Comparison of ENCODE assay signal across 18 cellular contexts in genomic region chr6:16327777-16328325, GRCh38.
A peak's percentile ranks its signal among the peaks of the same experiment; 100 is the strongest.
DNase-seq lines count a peak whose midpoint lies in the region; ATAC-seq lines count a peak whose summit lies in the region.
"Had no signal": no experiment of that assay in that cellular context is flagged by ENCODE, and none has a peak within 500 bp of the region (broad histone marks: within the 10 kb centered on the region; RNA-seq: fewer than 3 reads in every experiment).

No MANE protein-coding gene starts in this region.

- no peak overlapping the region for H3K4me3 Mint-ChIP-seq in activated naive CD8-positive, alpha-beta T cell treated with anti-CD3 and anti-CD28 coated beads, Interleukin-2, amount 50 U/mL, for 24 hours
- H3K4me3 Mint-ChIP-seq in activated naive CD8-positive, alpha-beta T cell treated with anti-CD3 and anti-CD28 coated beads for 36 hours = no peak overlapping the region
- no peak overlapping the region for H3K4me3 Mint-ChIP-seq in central memory CD8-positive, alpha-beta T cell
- H3K4me3 Mint-ChIP-seq in immature natural killer cell = no peak overlapping the region
- H3K4me3 Mint-ChIP-seq: CD4-positive, alpha-beta memory T cell; HFFc6 had no signal

- no peak for DNase-seq in activated naive CD8-positive, alpha-beta T cell treated with anti-CD3 and anti-CD28 coated beads, Interleukin-2, amount 50 U/mL, for 24 hours
- no peak for DNase-seq in activated naive CD8-positive, alpha-beta T cell treated with anti-CD3 and anti-CD28 coated beads for 36 hours
- DNase-seq in central memory CD8-positive, alpha-beta T cell (ENCODE audit: low spot score in 2 of 2) = no peak
- DNase-seq in sciatic nerve (ENCODE audit: low spot score) = peak; percentile 54
- DNase-seq in RPMI8226 = no peak
- DNase-seq in immature natural killer cell = no peak
- DNase-seq: CD4-positive, alpha-beta memory T cell; COR-L47; GM23248; HFFc6; IMR-90; MM.1S; NCI-H2029 treated with DMSO at 0.1 percent for 48 hours; NCI-H510A; NCI-H69; SHP77 treated with DMSO at 0.1 percent for 48 hours had no signal

- peaks cover 30% of the 10 kb centered on the region for H3K4me1 Mint-ChIP-seq in activated naive CD8-positive, alpha-beta T cell treated with anti-CD3 and anti-CD28 coated beads, Interleukin-2, amount 50 U/mL, for 24 hours
- peaks cover 23% of the 10 kb centered on the region for H3K4me1 Mint-ChIP-seq in activated naive CD8-positive, alpha-beta T cell treated with anti-CD3 and anti-CD28 coated beads for 36 hours
- H3K4me1 Mint-ChIP-seq in central memory CD8-positive, alpha-beta T cell = peaks cover 38% of the 10 kb centered on the region
- peaks cover 22 to 27% of the 10 kb centered on the region in 2 donors for H3K4me1 Mint-ChIP-seq in immature natural killer cell

- peaks cover 11% of the 10 kb centered on the region for H3K36me3 Mint-ChIP-seq in activated naive CD8-positive, alpha-beta T cell treated with anti-CD3 and anti-CD28 coated beads, Interleukin-2, amount 50 U/mL, for 24 hours (ENCODE audit: low read depth)
- H3K36me3 Mint-ChIP-seq in activated naive CD8-positive, alpha-beta T cell treated with anti-CD3 and anti-CD28 coated beads for 36 hours = peaks cover 9% of the 10 kb centered on the region
- H3K36me3 Mint-ChIP-seq in central memory CD8-positive, alpha-beta T cell (ENCODE audit: insufficient read depth) = peaks cover 24% of the 10 kb centered on the region
- peaks cover 6 to 17% (median 12%) of the 10 kb centered on the region in 3 donors for H3K36me3 Mint-ChIP-seq in immature natural killer cell

- H3K27ac Mint-ChIP-seq in activated naive CD8-positive, alpha-beta T cell treated with anti-CD3 and anti-CD28 coated beads, Interleukin-2, amount 50 U/mL, for 24 hours = peak overlapping the region; percentile 27
- H3K27ac Mint-ChIP-seq in activated naive CD8-positive, alpha-beta T cell treated with anti-CD3 and anti-CD28 coated beads for 36 hours = no peak overlapping the region
- H3K27ac Mint-ChIP-seq in central memory CD8-positive, alpha-beta T cell (ENCODE audit: low read depth) = peak overlapping the region; percentile 12
- peak overlapping the region in 1 of 6 donors; percentile 9 for H3K27ac Mint-ChIP-seq in immature natural killer cell
- H3K27ac Mint-ChIP-seq: HFFc6 had no signal

- ATAC-seq in activated naive CD8-positive, alpha-beta T cell treated with anti-CD3 and anti-CD28 coated beads, Interleukin-2, amount 50 U/mL, for 24 hours = no peak
- ATAC-seq in central memory CD8-positive, alpha-beta T cell (replicated peaks; ENCODE audit: extremely low read depth, poor library complexity, severe bottlenecking) = no peak
- no peak for ATAC-seq in sciatic nerve
- ATAC-seq in HG02798 (IDR thresholded peaks at IDR 0.05; ENCODE audit: poor library complexity, unreplicated experiment) = no peak
- ATAC-seq: Panc1 had no signal

- H3K27me3 Mint-ChIP-seq in activated naive CD8-positive, alpha-beta T cell treated with anti-CD3 and anti-CD28 coated beads, Interleukin-2, amount 50 U/mL, for 24 hours = no peaks in the 10 kb centered on the region
- no peaks in the 10 kb centered on the region for H3K27me3 Mint-ChIP-seq in activated naive CD8-positive, alpha-beta T cell treated with anti-CD3 and anti-CD28 coated beads for 36 hours
- no peaks in the 10 kb centered on the region for H3K27me3 Mint-ChIP-seq in central memory CD8-positive, alpha-beta T cell
- peaks cover 8 to 10% (median 9%) of the 10 kb centered on the region in 3 donors for H3K27me3 Mint-ChIP-seq in immature natural killer cell (ENCODE audit: low read depth in 3 of 3)
- H3K27me3 Mint-ChIP-seq: CD4-positive, alpha-beta memory T cell had no signal

- no peaks in the 10 kb centered on the region for H3K9me3 Mint-ChIP-seq in activated naive CD8-positive, alpha-beta T cell treated with anti-CD3 and anti-CD28 coated beads, Interleukin-2, amount 50 U/mL, for 24 hours
- no peaks in the 10 kb centered on the region for H3K9me3 Mint-ChIP-seq in activated naive CD8-positive, alpha-beta T cell treated with anti-CD3 and anti-CD28 coated beads for 36 hours
- H3K9me3 Mint-ChIP-seq in central memory CD8-positive, alpha-beta T cell = no peaks in the 10 kb centered on the region
- H3K9me3 Mint-ChIP-seq in immature natural killer cell = no peaks in the 10 kb centered on the region
- H3K9me3 Mint-ChIP-seq: CD4-positive, alpha-beta memory T cell; HFFc6 had no signal

- intact Hi-C loops in sciatic nerve (cut with DNase I) = loop anchor here (5.0 kb wide), 1 partner anchor 101 kb away; no protein-coding TSS in a partner anchor
